1 cellular context compared by ENCODE assay signal in genomic region chr12:6635375-6635855, GRCh38.
TF ChIP-seq lines count a peak whose summit lies in the region.

No MANE protein-coding gene starts in this region.

TF ChIP-seq in SK-N-SH treated with all-trans-retinoic acid at 6 μM for 48 hours, 23 proteins besides CTCF, POLR2A, EP300 and RAD21 (continued from another document):
- TF ChIP-seq CREB5 (CRISPR knock-in tag; IDR thresholded peaks at IDR 0.05; ENCODE audit: low read depth) (no peak), OSR1 (CRISPR knock-in tag; IDR thresholded peaks at IDR 0.05) (no peak), SNAI2 (CRISPR knock-in tag; IDR thresholded peaks at IDR 0.05) (no peak), TSHZ2 (CRISPR knock-in tag; IDR thresholded peaks at IDR 0.05) (no peak), GLIS3 (CRISPR knock-in tag; IDR thresholded peaks at IDR 0.05) (no peak), PPARA (CRISPR knock-in tag; IDR thresholded peaks at IDR 0.05; ENCODE audit: borderline replicate concordance) (no peak), RARB (CRISPR knock-in tag; IDR thresholded peaks at IDR 0.05) (no peak), ARNTL (CRISPR knock-in tag; IDR thresholded peaks at IDR 0.05; ENCODE audit: borderline replicate concordance, low read depth) (no peak), ZNF70 (CRISPR knock-in tag; IDR thresholded peaks at IDR 0.05) (no peak), TCF4 (CRISPR knock-in tag; IDR thresholded peaks at IDR 0.05; ENCODE audit: borderline replicate concordance) (no peak), ZC3H10 (CRISPR knock-in tag; IDR thresholded peaks at IDR 0.05) (no peak)
